ENCODE assay signal across 1 cellular context in genomic region chr15:91136386-91136923, GRCh38.
TF ChIP-seq lines count a peak whose summit lies in the region.

No MANE protein-coding gene starts in this region.

TF ChIP-seq in IMR-90, 13 proteins besides CTCF, POLR2A, EP300 and RAD21 (continued from another document):
- no peak for TF ChIP-seq USF2 (IDR thresholded peaks at IDR 0.05; ENCODE audit: low read depth, low read length)
- TF ChIP-seq SMC3 (IDR thresholded peaks at IDR 0.05; ENCODE audit: low read depth, low read length): no peak
